2 cellular contexts compared by ENCODE assay signal in the genomic region with DNA sequence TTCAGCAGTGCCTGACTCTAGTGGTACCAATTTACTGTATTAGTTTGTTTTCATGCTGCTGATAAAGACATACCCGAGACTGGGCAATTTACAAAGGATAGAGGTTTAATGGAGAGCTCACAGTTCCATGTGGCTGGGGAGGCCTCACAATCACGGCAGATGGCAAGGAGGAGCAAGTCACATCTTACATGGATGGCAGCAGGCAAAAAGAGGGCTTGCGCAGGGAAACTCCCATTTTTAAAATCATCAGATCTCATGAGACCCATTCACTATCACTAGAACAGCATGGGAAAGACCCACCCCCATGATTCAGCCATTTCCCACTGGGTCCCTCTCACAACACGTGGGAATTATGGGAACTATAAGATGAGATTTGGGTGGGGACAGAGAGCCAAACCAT.
DNase-seq lines count a peak whose midpoint lies in the region; ATAC-seq, FAIRE-seq and TF ChIP-seq lines count a peak whose summit lies in the region.
"Not testable (repeated sequence)": the region's sequence is repeated elsewhere in the genome, so short reads cannot be mapped to it uniquely, and the experiment has no call there.

No MANE protein-coding gene starts in this region.

- BruUV-seq in K562 (replicated peaks; lab: Mats Ljungman, UMichigan); HepG2 (replicated peaks; lab: Mats Ljungman, UMichigan): not testable (repeated sequence)

- WGBS in K562 (ENCODE audit: insufficient coverage, low coverage, missing lambda C conversion rate) = 35% methylated on average over 4 of the region's 4 CpGs
- WGBS in HepG2 (ENCODE audit: low lambda C conversion rate) = 80% methylated on average over 4 of the region's 4 CpGs

- H3K79me2 ChIP-seq in K562 (ENCODE audit: control insufficient read depth, insufficient read depth, low read length); HepG2 (ENCODE audit: insufficient read depth, low read length): not testable (repeated sequence)

- FAIRE-seq in K562 (lab: Jason Lieb, UNC); HepG2 (lab: Jason Lieb, UNC): not testable (repeated sequence)

- not testable (repeated sequence) for H3K27ac ChIP-seq in K562 (ENCODE audit: extremely low read depth, low read depth, low read length); HepG2 (ENCODE audit: extremely low read length, insufficient read depth, low read length)

- not testable (repeated sequence) for H3K9me1 ChIP-seq in K562 (ENCODE audit: control insufficient read depth, insufficient read depth, low read length)

- not testable (repeated sequence) for ATAC-seq in K562, HepG2

- TF ChIP-seq RAD21 in K562 (CRISPR knock-in tag; conservative IDR thresholded peaks at IDR 0.05 in 1 of 2, IDR thresholded peaks at IDR 0.05 in 1 of 2); HepG2 (CRISPR knock-in tag; IDR thresholded peaks at IDR 0.05): not testable (repeated sequence)

- H2AFZ ChIP-seq in K562 (ENCODE audit: low read depth, low read length); HepG2 (ENCODE audit: low read length): not testable (repeated sequence)

- DNase-seq in K562 (ENCODE audit: extremely low read depth in 1 of 4, low spot score in 3 of 4); HepG2 (ENCODE audit: low spot score): not testable (repeated sequence)

- in situ Hi-C loops in K562 (cut with MboI); HepG2 (cut with HindIII; ENCODE audit: extremely low pct_ligation_motif_present, low pct_unique_long_range_greater_than_20kb): not testable (repeated sequence)

- not testable (repeated sequence) for H3K27me3 ChIP-seq in K562 (ENCODE audit: control insufficient read depth in 2 of 2, insufficient read depth in 2 of 2, low read length in 2 of 2); HepG2 (ENCODE audit: control insufficient read depth in 1 of 2, insufficient read depth in 2 of 2, low read length in 2 of 2)

- not testable (repeated sequence) for H4K20me1 ChIP-seq in K562 (replicated peaks; ENCODE audit: control insufficient read depth, insufficient read depth, low read length); HepG2 (ENCODE audit: insufficient read depth, low read length)

- not testable (repeated sequence) for TF ChIP-seq EP300 in K562 (IDR thresholded peaks at IDR 0.05; ENCODE audit: low read length); HepG2 (IDR thresholded peaks at IDR 0.05; ENCODE audit: low read depth in 2 of 2, low read length in 2 of 2); HepG2 (CRISPR knock-in tag; IDR thresholded peaks at IDR 0.05; ENCODE audit: borderline replicate concordance)

- not testable (repeated sequence) for TF ChIP-seq CTCF in K562 (IDR thresholded peaks at IDR 0.05 in 2 of 3, conservative IDR thresholded peaks at IDR 0.05 in 1 of 3; ENCODE audit: insufficient read depth in 2 of 3, low read depth in 1 of 3, low read length in 3 of 3); HepG2 (CRISPR knock-in tag; IDR thresholded peaks at IDR 0.05)

- POLR2A ChIA-PET in K562 (lab: Yijun Ruan, JAX); HepG2 (lab: Yijun Ruan, JAX): not testable (repeated sequence)

- H3K36me3 ChIP-seq in K562 (ENCODE audit: control insufficient read depth, insufficient read depth, low read length); HepG2 (replicated peaks in 1 of 2; ENCODE audit: control insufficient read depth in 1 of 2, insufficient read depth in 2 of 2, low read length in 2 of 2): not testable (repeated sequence)

- not testable (repeated sequence) for H3K9me3 ChIP-seq in K562 (replicated peaks; ENCODE audit: control insufficient read depth, insufficient read depth, low read depth, low read length)
- H3K9me3 ChIP-seq in HepG2 (ENCODE audit: low read length) = peaks cover 14% of the 10 kb centered on the region

- CTCF ChIA-PET in K562 (lab: Yijun Ruan, JAX; ENCODE audit: low intra/inter-chr PET ratio); HepG2 (lab: Yijun Ruan, JAX; ENCODE audit: low intra/inter-chr PET ratio, low total read pairs): not testable (repeated sequence)

- not testable (repeated sequence) for H3K4me3 ChIP-seq in K562; HepG2 (replicated peaks in 1 of 3; ENCODE audit: insufficient read depth in 1 of 3, low read depth in 2 of 3, low read length in 3 of 3)

- H3K4me2 ChIP-seq in K562 (ENCODE audit: insufficient read depth, low read length); HepG2 (ENCODE audit: low read depth, low read length): not testable (repeated sequence)

- H3K4me1 ChIP-seq in K562 (replicated peaks in 1 of 2; ENCODE audit: control insufficient read depth in 2 of 2, insufficient read depth in 2 of 2, low read length in 2 of 2) = not testable (repeated sequence)
- peaks cover 58% of the 10 kb centered on the region for H3K4me1 ChIP-seq in HepG2 (ENCODE audit: insufficient read depth, low read length)

- H3K9ac ChIP-seq in K562 (ENCODE audit: insufficient read depth in 1 of 2, low read depth in 2 of 2, low read length in 2 of 2); HepG2 (ENCODE audit: insufficient read depth, low read depth, low read length): not testable (repeated sequence)

- intact Hi-C loops in K562 (cut with micrococcal nuclease) = not testable (repeated sequence)
- intact Hi-C loops in HepG2 (cut with micrococcal nuclease; ENCODE audit: unreplicated experiment) = loop anchor here (10.0 kb wide), 1 partner anchor 255 kb away; no protein-coding TSS in a partner anchor

- TF ChIP-seq POLR2A in K562 (conservative IDR thresholded peaks at IDR 0.05); HepG2 (IDR thresholded peaks at IDR 0.05; ENCODE audit: insufficient read depth in 1 of 2, low read depth in 2 of 2, low read length in 2 of 2): not testable (repeated sequence)

TF ChIP-seq in K562, 482 proteins besides CTCF, POLR2A, EP300 and RAD21:
- TF ChIP-seq ZNF431 (CRISPR knock-in tag; IDR thresholded peaks at IDR 0.05) = peak; percentile 98

TF ChIP-seq in HepG2, 621 proteins besides CTCF, POLR2A, EP300 and RAD21:
- TF ChIP-seq ZSCAN5A (CRISPR knock-in tag; IDR thresholded peaks at IDR 0.05; ENCODE audit: borderline replicate concordance) = peak; percentile 55; the same call in 1 of the 2 replicates
- peak; percentile 97 for TF ChIP-seq ZNF431 (CRISPR knock-in tag; IDR thresholded peaks at IDR 0.05; ENCODE audit: borderline replicate concordance, low read depth)
